ENCODE assay signal across 1 cellular context in genomic region chr6:41071923-41072835, GRCh38.
A peak's percentile ranks its signal among the peaks of the same experiment; 100 is the strongest.
TF ChIP-seq lines count a peak whose summit lies in the region.

Gene OARD1, minus strand, starts transcription at chr6:41072356. Its CDS starts 722 bp downstream, at chr6:41071634.

TF ChIP-seq in HepG2, 621 proteins besides CTCF, POLR2A, EP300 and RAD21 (continued from another document and continues in another):
- TF ChIP-seq DMTF1 (CRISPR knock-in tag; IDR thresholded peaks at IDR 0.05) = no peak
- no peak for TF ChIP-seq PAF1 (CRISPR knock-in tag; IDR thresholded peaks at IDR 0.05)
- TF ChIP-seq ZHX1 (CRISPR knock-in tag; IDR thresholded peaks at IDR 0.05; ENCODE audit: low read depth) = peak; percentile 47; the same call in 1 of the 2 replicates
- no peak; the same call in none of the 2 replicates for TF ChIP-seq HMG20A (CRISPR knock-in tag; IDR thresholded peaks at IDR 0.05; ENCODE audit: borderline replicate concordance)
- TF ChIP-seq ZNF512B (CRISPR knock-in tag; IDR thresholded peaks at IDR 0.05; ENCODE audit: borderline replicate concordance) = peak; percentile 84; the same call in 1 of the 2 replicates
- TF ChIP-seq HHEX (CRISPR knock-in tag; IDR thresholded peaks at IDR 0.05) = no peak
- TF ChIP-seq DMAP1 (CRISPR knock-in tag; IDR thresholded peaks at IDR 0.05) = peak; percentile 66; the same call in 1 of the 2 replicates
- TF ChIP-seq RBM39 (IDR thresholded peaks at IDR 0.05; ENCODE audit: low read depth, low read length, poor library complexity, severe bottlenecking) = peak; percentile 95
- 0 out of 4 replicates have a peak, but pooled peaks of 1 of the 2 experiments have one; percentile 12 for TF ChIP-seq ATF4 (CRISPR knock-in tag; IDR thresholded peaks at IDR 0.05)
- no peak for TF ChIP-seq BCL3 (CRISPR knock-in tag; IDR thresholded peaks at IDR 0.05)
- no peak for TF ChIP-seq TCF7 (IDR thresholded peaks at IDR 0.05; ENCODE audit: low read depth)
- TF ChIP-seq HDAC2 (CRISPR knock-in tag; IDR thresholded peaks at IDR 0.05) = no peak; the same call in 1 of the 2 replicates
- TF ChIP-seq NR3C1 (CRISPR knock-in tag; IDR thresholded peaks at IDR 0.05) = no peak
- 0 out of 2 replicates have a peak, but pooled peaks have one; percentile 69 for TF ChIP-seq KLF6 (CRISPR knock-in tag; IDR thresholded peaks at IDR 0.05)
- TF ChIP-seq RAD51 (IDR thresholded peaks at IDR 0.05; ENCODE audit: borderline replicate concordance) = no peak
- no peak; the same call in 1 of the 2 replicates for TF ChIP-seq ARNT2 (CRISPR knock-in tag; IDR thresholded peaks at IDR 0.05; ENCODE audit: low read depth)
- 0 out of 2 replicates have a peak, but pooled peaks have one; percentile 17 for TF ChIP-seq NR2F2 (IDR thresholded peaks at IDR 0.05; ENCODE audit: borderline replicate concordance, low read depth)
- peak; percentile 79 for TF ChIP-seq MXD1 (CRISPR knock-in tag; IDR thresholded peaks at IDR 0.05)
- peak; percentile 12; the same call in 1 of the 2 replicates for TF ChIP-seq ARID3A (IDR thresholded peaks at IDR 0.05; ENCODE audit: low read depth, low read length)
- no peak for TF ChIP-seq ZC3H4 (CRISPR knock-in tag; IDR thresholded peaks at IDR 0.05; ENCODE audit: borderline replicate concordance)
- no peak for TF ChIP-seq HDAC6 (IDR thresholded peaks at IDR 0.05; ENCODE audit: low read depth, low read length)
- no peak for TF ChIP-seq MBD4 (IDR thresholded peaks at IDR 0.05; ENCODE audit: borderline replicate concordance, low read length)
- no peak for TF ChIP-seq REXO4 (CRISPR knock-in tag; IDR thresholded peaks at IDR 0.05; ENCODE audit: borderline replicate concordance)
- no peak for TF ChIP-seq JARID2 (CRISPR knock-in tag; IDR thresholded peaks at IDR 0.05; ENCODE audit: insufficient replicate concordance)
- TF ChIP-seq SOX6 (IDR thresholded peaks at IDR 0.05) = no peak
- TF ChIP-seq SOX6 (CRISPR knock-in tag; IDR thresholded peaks at IDR 0.05) = peak; percentile 65
- TF ChIP-seq AKNA (CRISPR knock-in tag; IDR thresholded peaks at IDR 0.05; ENCODE audit: borderline replicate concordance) = no peak; the same call in 1 of the 2 replicates
- TF ChIP-seq ZFY (CRISPR knock-in tag; IDR thresholded peaks at IDR 0.05) = peak; percentile 70
- no peak for TF ChIP-seq XBP1 (CRISPR knock-in tag; IDR thresholded peaks at IDR 0.05)
- peak; percentile 51; the same call in 1 of the 2 replicates for TF ChIP-seq MNT (IDR thresholded peaks at IDR 0.05)
- TF ChIP-seq ZNF547 (CRISPR knock-in tag; IDR thresholded peaks at IDR 0.05) = peak; percentile 72; the same call in 1 of the 2 replicates
- TF ChIP-seq TSC22D2 (CRISPR knock-in tag; IDR thresholded peaks at IDR 0.05; ENCODE audit: borderline replicate concordance) = no peak
- peak; percentile 96 for TF ChIP-seq MEF2D (CRISPR knock-in tag; IDR thresholded peaks at IDR 0.05)
- TF ChIP-seq ZNF512 (CRISPR knock-in tag; IDR thresholded peaks at IDR 0.05) = no peak
- TF ChIP-seq ZFP82 (CRISPR knock-in tag; IDR thresholded peaks at IDR 0.05; ENCODE audit: borderline replicate concordance) = 0 out of 2 replicates have a peak, but pooled peaks have one; percentile 22
- peak; percentile 31; the same call in 1 of the 2 replicates for TF ChIP-seq GATAD2A (CRISPR knock-in tag; IDR thresholded peaks at IDR 0.05)
- no peak for TF ChIP-seq ZSCAN29 (CRISPR knock-in tag; conservative IDR thresholded peaks at IDR 0.05)
- peak; percentile 85; the same call in 1 of the 2 replicates for TF ChIP-seq ZNF44 (CRISPR knock-in tag; IDR thresholded peaks at IDR 0.05)
- peak; percentile 85; the same call in 1 of the 2 replicates for TF ChIP-seq SMAD1 (CRISPR knock-in tag; IDR thresholded peaks at IDR 0.05; ENCODE audit: borderline replicate concordance, low read depth)
